ENCODE assay signal across 10 cellular contexts in the genomic region with DNA sequence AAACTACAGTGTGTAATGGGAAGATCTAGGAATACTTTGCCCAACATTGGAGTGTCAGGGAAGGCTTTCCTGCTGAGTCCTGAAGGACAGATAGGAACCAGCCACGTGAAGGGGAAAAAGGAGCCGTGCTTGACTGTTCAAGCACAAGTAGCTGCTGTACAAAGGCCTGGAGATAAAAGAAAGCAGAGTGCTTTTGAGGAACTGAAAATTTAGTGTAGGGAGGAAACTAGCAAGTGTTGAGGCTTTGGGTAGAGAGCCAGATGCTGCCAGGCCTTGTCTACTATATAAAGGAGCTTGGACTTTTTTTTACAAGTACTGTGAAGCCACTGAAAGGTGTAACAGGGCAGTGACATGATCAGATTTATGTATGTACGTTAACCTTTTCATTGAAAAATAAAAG. TPM values are rescaled to one million over a fixed set of nuclear protein-coding genes. Genes with fewer than 3 reads are reported as not detected.
A peak's percentile ranks its signal among the peaks of the same experiment; 100 is the strongest.
DNase-seq lines count a peak whose midpoint lies in the region; ATAC-seq and TF ChIP-seq lines count a peak whose summit lies in the region.
"Had no signal": no experiment of that assay in that cellular context is flagged by ENCODE, and none has a peak within 500 bp of the region (broad histone marks: within the 10 kb centered on the region; RNA-seq: fewer than 3 reads in every experiment).

No MANE protein-coding gene starts in this region.

- peaks cover 0 to 19% of the 10 kb centered on the region in 2 donors for H3K4me1 ChIP-seq in uterus

- no peak overlapping the region for H3K4me3 ChIP-seq in uterus

- ATAC-seq in GM18519 (IDR thresholded peaks at IDR 0.05; ENCODE audit: low FRiP score, unreplicated experiment) (peak; percentile 83), GM21737 (IDR thresholded peaks at IDR 0.05; ENCODE audit: unreplicated experiment) (peak; percentile 71), HG03521 (IDR thresholded peaks at IDR 0.05; ENCODE audit: unreplicated experiment) (peak; percentile 82)

- no peak for TF ChIP-seq POLR2A in uterus (IDR thresholded peaks at IDR 0.05)

- intact Hi-C loops in uterus (cut with DNase I; ENCODE audit: low total_unique reads), result no loop called here

- H3K27ac ChIP-seq in uterus, result no peak overlapping the region

- no peaks in the 10 kb centered on the region for H3K36me3 ChIP-seq in uterus

- no peaks in the 10 kb centered on the region for H3K27me3 ChIP-seq in uterus

- no peaks in the 10 kb centered on the region for H3K9me3 ChIP-seq in uterus

- TF ChIP-seq CTCF in uterus (IDR thresholded peaks at IDR 0.05), result no peak

- DNase-seq in medulla oblongata (ENCODE audit: extremely low spot score) (peak; percentile 65), NCI-H1105 treated with DMSO at 0.1 percent for 48 hours (lab: John Stamatoyannopoulos, UW) (no peak), uterus (no peak), NCI-H446 (lab: John Stamatoyannopoulos, UW) (no peak), putamen (ENCODE audit: low spot score) (no peak)
- DNase-seq: NCI-H1417 had no signal

RNA-seq across cellular contexts. Expression of gene DSE, which starts 39.0 kb away (rescaled TPM):
- total RNA-seq in uterus, result 10 to 100 TPM; 21.3 to 84.0 (median 42.3) TPM

RNA-seq across cellular contexts. Expression of gene CALHM6, which starts 51.4 kb away (rescaled TPM):
- 1 to 10 TPM in 2 of 4 donors, not detected in 2; 3.9 to 7.6 TPM for total RNA-seq in uterus
- total RNA-seq: endothelial cell of umbilical vein had no signal
